Comparison of ENCODE assay signal across 8 cellular contexts in genomic region chr18:26621161-26622026, GRCh38.
DNase-seq lines count a peak whose midpoint lies in the region; ATAC-seq and TF ChIP-seq lines count a peak whose summit lies in the region.

No MANE protein-coding gene starts in this region.

- H4K91ac ChIP-seq in trophoblast cell (ENCODE audit: low read depth, low read length), result no peak overlapping the region

- no peak overlapping the region for H3K23ac ChIP-seq in trophoblast cell (ENCODE audit: low read length)

- H2AFZ ChIP-seq in SK-N-SH (ENCODE audit: low read depth) (no peak overlapping the region), trophoblast cell (ENCODE audit: insufficient read depth, low read length, poor library complexity) (no peak overlapping the region)

- CTCF ChIA-PET in SK-N-SH (lab: Yijun Ruan, JAX), result interaction anchor here (0.6 to 1.1 kb wide), 4 partner anchors 9 to 315 kb away, joined by 3 to 4 read pairs (median 4); no protein-coding TSS in a partner anchor

- DNase-seq in AG08396 (ENCODE audit: low spot score) (peak; percentile 17), SK-N-SH (peak; percentile 42), fibroblast of villous mesenchyme (ENCODE audit: low read depth) (peak; percentile 17), trophoblast cell (peak; percentile 45 to 73), NCI-H2081 (lab: John Stamatoyannopoulos, UW) (no peak), NCI-H748 (lab: John Stamatoyannopoulos, UW; ENCODE audit: unreplicated experiment) (no peak)

- TF ChIP-seq EP300 in SK-N-SH (IDR thresholded peaks at IDR 0.05; ENCODE audit: borderline replicate concordance in 1 of 2, low read depth in 1 of 2, low read length in 1 of 2), result no peak

- no peak overlapping the region for H4K8ac ChIP-seq in trophoblast cell (ENCODE audit: low read depth, low read length)

- H3K4me1 ChIP-seq in SK-N-SH (ENCODE audit: control insufficient read depth in 1 of 2, insufficient read depth in 2 of 2, low read depth in 1 of 2, low read length in 1 of 2), result peaks cover 0 to 7% of the 10 kb centered on the region in 2 experiments; a peak in 1 of 4 replicates
- H3K4me1 ChIP-seq in trophoblast cell (ENCODE audit: control insufficient read depth in 1 of 2, insufficient read depth in 2 of 2, low read length in 2 of 2), result no peaks in the 10 kb centered on the region

- H3K4ac ChIP-seq in trophoblast cell (ENCODE audit: low read depth, low read length), result no peak overlapping the region

- POLR2A ChIA-PET in SK-N-SH (lab: Yijun Ruan, JAX), result interaction anchor here (0.7 kb wide), 1 partner anchor 199 kb away, joined by 3 read pairs; no protein-coding TSS in a partner anchor

- peak; percentile 65 for TF ChIP-seq RAD21 in SK-N-SH (IDR thresholded peaks at IDR 0.05; ENCODE audit: low read length)

- no peak overlapping the region for H4K12ac ChIP-seq in trophoblast cell (ENCODE audit: low read depth, low read length)

- no peak overlapping the region for H3K14ac ChIP-seq in trophoblast cell (ENCODE audit: low read length)

- H3K27ac ChIP-seq in SK-N-SH (ENCODE audit: low read depth in 2 of 2, low read length in 1 of 2), result no peak overlapping the region
- no peak overlapping the region for H3K27ac ChIP-seq in trophoblast cell (ENCODE audit: low read depth, low read length)

- H3K79me1 ChIP-seq in trophoblast cell (ENCODE audit: low read length), result no peaks in the 10 kb centered on the region

- H2BK12ac ChIP-seq in trophoblast cell (ENCODE audit: low read length), result no peak overlapping the region

- peak; percentile 94 for ATAC-seq in HG03103 (IDR thresholded peaks at IDR 0.05; ENCODE audit: low read depth, unreplicated experiment)

- H3K27me3 ChIP-seq in SK-N-SH (ENCODE audit: insufficient read depth), result no peaks in the 10 kb centered on the region
- H3K27me3 ChIP-seq in trophoblast cell (ENCODE audit: insufficient read depth, low read length), result no peaks in the 10 kb centered on the region

- no peak overlapping the region for H3K18ac ChIP-seq in trophoblast cell (ENCODE audit: low read length)

- no peaks in the 10 kb centered on the region for H3K9me2 ChIP-seq in SK-N-SH

- H3K79me2 ChIP-seq in SK-N-SH (ENCODE audit: insufficient read depth) (no peaks in the 10 kb centered on the region), trophoblast cell (ENCODE audit: control insufficient read depth, insufficient read depth, low read length, poor library complexity) (no peaks in the 10 kb centered on the region)

- H3K36me3 ChIP-seq in SK-N-SH (replicated peaks in 1 of 2; ENCODE audit: control insufficient read depth in 1 of 2, insufficient read depth in 2 of 2, low read length in 1 of 2), result no peaks in the 10 kb centered on the region
- peaks cover 0 to 5% of the 10 kb centered on the region in 2 experiments for H3K36me3 ChIP-seq in trophoblast cell (ENCODE audit: control insufficient read depth in 1 of 2, insufficient read depth in 2 of 2, low read length in 2 of 2)

- H2AK5ac ChIP-seq in trophoblast cell (ENCODE audit: low read length), result no peak overlapping the region

- no peak overlapping the region for H2BK120ac ChIP-seq in trophoblast cell (ENCODE audit: insufficient read depth, low read length, poor library complexity)

- no peaks in the 10 kb centered on the region for H4K20me1 ChIP-seq in SK-N-SH (ENCODE audit: insufficient read depth)

- TF ChIP-seq CTCF in GM12875 (IDR thresholded peaks at IDR 0.05; ENCODE audit: borderline replicate concordance, insufficient read depth, low read depth, low read length) (peak; percentile 68), SK-N-SH (IDR thresholded peaks at IDR 0.05) (peak; percentile 34; the same call in 1 of the 2 replicates), fibroblast of villous mesenchyme (IDR thresholded peaks at IDR 0.05; ENCODE audit: insufficient read depth, low read depth, low read length) (peak; percentile 61)

- H3K4me2 ChIP-seq in SK-N-SH (no peak overlapping the region), trophoblast cell (ENCODE audit: low read length) (no peak overlapping the region)

- H3F3A ChIP-seq in SK-N-SH (replicated peaks; ENCODE audit: insufficient read depth), result no peaks in the 10 kb centered on the region

- H3K9me3 ChIP-seq in SK-N-SH (no peaks in the 10 kb centered on the region), trophoblast cell (ENCODE audit: insufficient read depth, low read depth, low read length) (peaks cover 8% of the 10 kb centered on the region)

- H2BK5ac ChIP-seq in trophoblast cell (ENCODE audit: low read depth, low read length, poor library complexity), result no peak overlapping the region

- WGBS in SK-N-SH (ENCODE audit: low lambda C conversion rate), result 84% methylated on average over 22 of the region's 22 CpGs
- no CpG with 5 or more reads among the region's 22 CpGs for WGBS in trophoblast cell (ENCODE audit: extremely low coverage, insufficient coverage, insufficient read length)

- H3K4me3 ChIP-seq in GM12875 (ENCODE audit: low read depth, low read length) (peak overlapping the region; percentile 24), SK-N-SH (ENCODE audit: low read depth in 2 of 2, low read length in 1 of 2) (no peak overlapping the region), fibroblast of villous mesenchyme (ENCODE audit: low read depth, low read length) (peak overlapping the region; percentile 21), trophoblast cell (ENCODE audit: low read depth, low read length) (no peak overlapping the region)

- H3K9ac ChIP-seq in SK-N-SH (no peak overlapping the region), trophoblast cell (ENCODE audit: low read length) (no peak overlapping the region)

TF ChIP-seq in SK-N-SH, 30 proteins besides CTCF, POLR2A, EP300 and RAD21:
- TF ChIP-seq SMC3 (IDR thresholded peaks at IDR 0.05; ENCODE audit: low read depth, low read length) (peak; percentile 33; the same call in 1 of the 2 replicates), REST (IDR thresholded peaks at IDR 0.05; ENCODE audit: low read depth, low read length) (no peak)

Comparison
In these comparisons a context has a peak if more than half of its experiments do, and no peak if none do; other contexts are left out.
1. DNase-seq: peak in AG08396 (single experiment), SK-N-SH (single experiment), fibroblast of villous mesenchyme (single experiment) and trophoblast cell (2 of 2); none in NCI-H2081 (0 of 2) and NCI-H748 (single experiment).
2. H3K4me3 ChIP-seq: peak in GM12875 (single experiment) and fibroblast of villous mesenchyme (single experiment); none in SK-N-SH (0 of 2) and trophoblast cell (single experiment).
3. Peak in every context shown above with its lines, with median percentiles within 50 percentile points of each other: CTCF ChIP-seq.